ENCODE assay signal across 33 cellular contexts in the genomic region with DNA sequence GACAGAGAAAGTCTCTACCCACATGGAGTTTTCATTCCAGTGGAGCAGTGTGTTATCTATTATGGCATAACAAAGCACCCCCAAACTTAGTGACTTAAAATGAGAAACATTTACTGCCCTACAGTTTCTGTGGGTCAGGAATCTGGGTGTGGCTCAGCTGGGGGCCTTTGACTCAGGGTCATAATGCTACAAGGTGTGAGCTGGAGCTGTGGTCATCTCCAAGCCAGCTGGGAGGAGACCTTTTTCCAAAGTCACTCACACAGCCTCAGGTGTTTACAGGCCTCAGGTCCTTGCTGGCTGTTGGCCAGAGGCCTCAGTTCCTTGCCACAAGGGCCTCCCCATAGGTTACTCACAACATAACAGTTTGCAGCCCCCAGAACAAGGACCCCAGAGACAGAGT.
A peak's percentile ranks its signal among the peaks of the same experiment; 100 is the strongest.
DNase-seq lines count a peak whose midpoint lies in the region; ATAC-seq, FAIRE-seq and TF ChIP-seq lines count a peak whose summit lies in the region.
"Had no signal": no experiment of that assay in that cellular context is flagged by ENCODE, and none has a peak within 500 bp of the region (broad histone marks: within the 10 kb centered on the region; RNA-seq: fewer than 3 reads in every experiment).

No MANE protein-coding gene starts in this region.

- H2AK5ac ChIP-seq in IMR-90 (ENCODE audit: low read depth, low read length) (peak overlapping the region; percentile 25), trophoblast cell (ENCODE audit: low read length) (no peak overlapping the region)

- no peak for ATAC-seq in IMR-90 (ENCODE audit: low read depth)
- ATAC-seq: activated CD4-positive, alpha-beta T cell treated with anti-CD3 and anti-CD28 coated beads for 36 hours; activated naive CD4-positive, alpha-beta T cell treated with anti-CD3 and anti-CD28 coated beads, Interleukin-2, amount 50 U/mL, for 72 hours; GM12878; naive thymus-derived CD4-positive, alpha-beta T cell; sciatic nerve had no signal

- peak overlapping the region; percentile 7 to 38; a peak in 2 of 4 replicates for H4K8ac ChIP-seq in IMR-90 (ENCODE audit: low read depth in 2 of 2, low read length in 2 of 2)
- H4K8ac ChIP-seq in trophoblast cell (ENCODE audit: low read depth, low read length) = no peak overlapping the region

- FAIRE-seq in endothelial cell of umbilical vein (lab: Jason Lieb, UNC) = no peak
- FAIRE-seq: A204.1, bronchial epithelial cell, GM12878 had no signal

- H2BK120ac ChIP-seq in IMR-90 (ENCODE audit: low read depth, low read length) (peak overlapping the region; percentile 67), trophoblast cell (ENCODE audit: insufficient read depth, low read length, poor library complexity) (no peak overlapping the region)

- peak overlapping the region; percentile 55 for H3K18ac ChIP-seq in IMR-90 (ENCODE audit: low read depth, low read length)
- H3K18ac ChIP-seq in trophoblast cell (ENCODE audit: low read length) = no peak overlapping the region

- no peak overlapping the region for H4K12ac ChIP-seq in trophoblast cell (ENCODE audit: low read depth, low read length)

- H3K9me3 ChIP-seq in IMR-90 (ENCODE audit: control insufficient read depth, insufficient read depth, low read length) (no peaks in the 10 kb centered on the region), endothelial cell of umbilical vein (replicated peaks; ENCODE audit: control insufficient read depth, insufficient read depth, low read length) (no peaks in the 10 kb centered on the region), trophoblast cell (ENCODE audit: insufficient read depth, low read depth, low read length) (no peaks in the 10 kb centered on the region)
- H3K9me3 ChIP-seq: Peyer's patch, prostate gland, transverse colon had no signal

- TF ChIP-seq RAD21 in IMR-90 (IDR thresholded peaks at IDR 0.05; ENCODE audit: low read length) = no peak

- no peak overlapping the region for H3K4me3 Mint-ChIP-seq in mesothelial cell of epicardium
- H3K4me3 Mint-ChIP-seq: activated CD4-positive, alpha-beta T cell treated with anti-CD3 and anti-CD28 coated beads for 36 hours; B cell; CD4-positive, alpha-beta memory T cell; H9; naive thymus-derived CD4-positive, alpha-beta T cell had no signal

- H2BK15ac ChIP-seq in IMR-90 (ENCODE audit: low read depth, low read length) = peak overlapping the region; percentile 39; the same call in 1 of the 3 replicates

- dilution Hi-C loops in IMR-90 (cut with HindIII; ENCODE audit: low sequenced_read_pairs, unreplicated experiment) = no loop called here
- dilution Hi-C loops in endothelial cell of umbilical vein (cut with MboI; ENCODE audit: extremely low pct_ligation_motif_present, low sequenced_read_pairs) = no loop called here

- peak overlapping the region; percentile 8; the same call in 1 of the 2 replicates for H2BK20ac ChIP-seq in IMR-90 (ENCODE audit: low read depth, low read length)

- no peak overlapping the region for H3K56ac ChIP-seq in IMR-90 (ENCODE audit: extremely low read depth, insufficient read depth, low read length)

- H3K27ac Mint-ChIP-seq in mesothelial cell of epicardium = no peak overlapping the region
- H3K27ac Mint-ChIP-seq: activated CD4-positive, alpha-beta T cell treated with anti-CD3 and anti-CD28 coated beads for 36 hours; activated naive CD4-positive, alpha-beta T cell treated with anti-CD3 and anti-CD28 coated beads, Interleukin-2, amount 50 U/mL, for 72 hours; activated T-helper 2 cell treated with anti-CD3 and anti-CD28 coated beads, Interferon-gamma antibody, Interleukin-2, Interleukin-4, amounts not matched to agents 10 μg/mL and 5 μg/mL and 100 μg/mL, durations not matched to agents 14 hours and 24 hours and 36 hours; B cell; CD4-positive, alpha-beta memory T cell; H9; naive thymus-derived CD4-positive, alpha-beta T cell had no signal

- peaks cover 12% of the 10 kb centered on the region for H3K9me3 Mint-ChIP-seq in mesothelial cell of epicardium
- H3K9me3 Mint-ChIP-seq: activated T-helper 2 cell treated with anti-CD3 and anti-CD28 coated beads, Interferon-gamma antibody, Interleukin-2, Interleukin-4, amounts not matched to agents 10 μg/mL and 5 μg/mL and 100 μg/mL, durations not matched to agents 14 hours and 24 hours and 36 hours; H9 had no signal

- no peaks in the 10 kb centered on the region for H3K27me3 ChIP-seq in IMR-90 (ENCODE audit: control insufficient read depth, insufficient read depth, low read length)
- H3K27me3 ChIP-seq in endothelial cell of umbilical vein (ENCODE audit: control insufficient read depth in 2 of 2, insufficient read depth in 2 of 2, low read length in 2 of 2) = no peaks in the 10 kb centered on the region
- H3K27me3 ChIP-seq in trophoblast cell (ENCODE audit: insufficient read depth, low read length) = no peaks in the 10 kb centered on the region
- H3K27me3 ChIP-seq: Peyer's patch had no signal

- H4K91ac ChIP-seq in IMR-90 (ENCODE audit: insufficient read depth, low read depth, low read length) (peak overlapping the region; percentile 29; the same call in 1 of the 2 replicates), trophoblast cell (ENCODE audit: low read depth, low read length) (no peak overlapping the region)

- peak overlapping the region; percentile 12 for H2AK9ac ChIP-seq in IMR-90 (replicated peaks; ENCODE audit: low read depth, low read length, poor library complexity)

- H3K27ac ChIP-seq in IMR-90 (ENCODE audit: insufficient read depth, low read length) = no peak overlapping the region
- H3K27ac ChIP-seq in endothelial cell of umbilical vein (ENCODE audit: insufficient read depth, low read depth, low read length) = no peak overlapping the region
- H3K27ac ChIP-seq in trophoblast cell (ENCODE audit: low read depth, low read length) = no peak overlapping the region
- H3K27ac ChIP-seq: Peyer's patch, prostate gland, transverse colon, VCaP had no signal

- H3K36me3 ChIP-seq in IMR-90 (ENCODE audit: control insufficient read depth, insufficient read depth, low read length) (no peaks in the 10 kb centered on the region), endothelial cell of umbilical vein (ENCODE audit: control insufficient read depth in 2 of 2, extremely low read depth in 1 of 2, insufficient read depth in 2 of 2, low read length in 2 of 2) (no peaks in the 10 kb centered on the region), trophoblast cell (ENCODE audit: control insufficient read depth in 1 of 2, insufficient read depth in 2 of 2, low read length in 2 of 2) (no peaks in the 10 kb centered on the region)
- H3K36me3 ChIP-seq: Peyer's patch, prostate gland, transverse colon had no signal

- POLR2A ChIA-PET in IMR-90 (lab: Charles Lee; ENCODE audit: unreplicated experiment) (no interaction called here), endothelial cell of umbilical vein (lab: Charles Lee) (no interaction called here)

- no peaks in the 10 kb centered on the region for H3K36me3 Mint-ChIP-seq in mesothelial cell of epicardium
- H3K36me3 Mint-ChIP-seq: activated naive CD4-positive, alpha-beta T cell treated with anti-CD3 and anti-CD28 coated beads, Interleukin-2, amount 50 U/mL, for 72 hours; CD4-positive, alpha-beta memory T cell; naive thymus-derived CD4-positive, alpha-beta T cell had no signal

- in situ Hi-C loops in IMR-90 (cut with MboI; ENCODE audit: low sequenced_read_pairs) = no loop called here

- H4K5ac ChIP-seq in IMR-90 (ENCODE audit: low read depth, low read length) = peak overlapping the region; percentile 78

- H3K79me1 ChIP-seq in IMR-90 (ENCODE audit: low read depth in 1 of 2, low read length in 2 of 2) (peaks cover 0 to 9% of the 10 kb centered on the region in 2 experiments; a peak in 1 of 4 replicates), trophoblast cell (ENCODE audit: low read length) (no peaks in the 10 kb centered on the region)

- TF ChIP-seq CTCF in IMR-90 (conservative IDR thresholded peaks at IDR 0.05; ENCODE audit: low read depth, low read length) (no peak), endothelial cell of umbilical vein (IDR thresholded peaks at IDR 0.05; ENCODE audit: extremely low read depth in 1 of 2, insufficient read depth in 1 of 2, low read depth in 1 of 2, low read length in 2 of 2) (no peak), mesothelial cell of epicardium (IDR thresholded peaks at IDR 0.05; ENCODE audit: unreplicated experiment) (no peak)

- no peak overlapping the region for H2AFZ ChIP-seq in IMR-90 (replicated peaks; ENCODE audit: low read length, poor library complexity)
- peak overlapping the region; percentile 17 for H2AFZ ChIP-seq in endothelial cell of umbilical vein (ENCODE audit: low read depth, low read length)
- H2AFZ ChIP-seq in trophoblast cell (ENCODE audit: insufficient read depth, low read length, poor library complexity) = no peak overlapping the region

- CTCF ChIA-PET in IMR-90 (lab: Yijun Ruan, JAX) = no interaction called here
- CTCF ChIA-PET in endothelial cell of umbilical vein (lab: Charles Lee) = interaction anchor here (1.0 kb wide), 1 partner anchor 465 kb away, joined by 3 read pairs; no protein-coding TSS in a partner anchor

- H3K79me2 ChIP-seq in endothelial cell of umbilical vein (ENCODE audit: control insufficient read depth, insufficient read depth, low read length) = no peaks in the 10 kb centered on the region
- no peaks in the 10 kb centered on the region for H3K79me2 ChIP-seq in trophoblast cell (ENCODE audit: control insufficient read depth, insufficient read depth, low read length, poor library complexity)

- intact Hi-C loops in IMR-90 (cut with micrococcal nuclease) (no loop called here), endothelial cell of umbilical vein (cut with micrococcal nuclease) (loop anchor here (10.0 kb wide), 2 partner anchors 351 to 981 kb away; no protein-coding TSS in a partner anchor)

- H2BK12ac ChIP-seq in trophoblast cell (ENCODE audit: low read length) = no peak overlapping the region

- H3K9me1 ChIP-seq in IMR-90 (ENCODE audit: insufficient read depth, low read length) (peaks cover 16% of the 10 kb centered on the region), endothelial cell of umbilical vein (replicated peaks; ENCODE audit: control insufficient read depth, extremely low read depth, insufficient read depth, low read length) (no peaks in the 10 kb centered on the region)

- H3K23ac ChIP-seq in IMR-90 (ENCODE audit: low read depth, low read length) = no peak overlapping the region; the same call in 1 of the 2 replicates
- H3K23ac ChIP-seq in trophoblast cell (ENCODE audit: low read length) = no peak overlapping the region

- peak; percentile 28 for DNase-seq in A172 (ENCODE audit: low spot score)
- DNase-seq in IMR-90 = no peak
- no peak for DNase-seq in endothelial cell of umbilical vein (ENCODE audit: low read depth, low spot score)
- peak; percentile 59 to 73 for DNase-seq in trophoblast cell
- no peak for DNase-seq in NCI-H2227 (lab: John Stamatoyannopoulos, UW; ENCODE audit: unreplicated experiment)
- no peak for DNase-seq in mesothelial cell of epicardium (ENCODE audit: low spot score in 2 of 2, unreplicated experiment in 2 of 2)
- no peak for DNase-seq in activated CD4-positive, alpha-beta T cell treated with anti-CD3 and anti-CD28 coated beads, Interleukin-2, amount 50 U/mL, for 48 hours
- no peak for DNase-seq in effector CD8-positive, alpha-beta T cell (lab: John Stamatoyannopoulos, UW)
- DNase-seq: activated CD4-positive, alpha-beta T cell treated with anti-CD3 and anti-CD28 coated beads for 36 hours; activated CD8-positive, alpha-beta memory T cell treated with anti-CD3 and anti-CD28 coated beads for 24 hours; activated T-cell treated with anti-CD3 and anti-CD28 coated beads for 4 hours; CD4-positive, alpha-beta memory T cell; H9; Karpas-422; left ventricle myocardium superior; MV-4-11; naive thymus-derived CD4-positive, alpha-beta T cell; NCI-H1436; NCI-H2081 treated with DMSO at 0.1 percent for 48 hours; NCI-H345; Peyer's patch; SIG-M5; stimulated activated CD4-positive, alpha-beta T cell treated with anti-CD3 and anti-CD28 coated beads, Interleukin-4, amount 100 ng/mL, for 24 hours; transverse colon had no signal

- H3K4me1 ChIP-seq in IMR-90 (ENCODE audit: control insufficient read depth, insufficient read depth, low read length) (peaks cover 20% of the 10 kb centered on the region), endothelial cell of umbilical vein (ENCODE audit: control insufficient read depth, extremely low read depth, insufficient read depth, low read length) (peaks cover 21% of the 10 kb centered on the region), trophoblast cell (ENCODE audit: control insufficient read depth in 1 of 2, insufficient read depth in 2 of 2, low read length in 2 of 2) (no peaks in the 10 kb centered on the region)
- H3K4me1 ChIP-seq: Peyer's patch had no signal

- BruUV-seq in IMR-90 (replicated peaks; lab: Mats Ljungman, UMichigan) (no TSS peak), endothelial cell of umbilical vein (replicated peaks; lab: Mats Ljungman, UMichigan) (TSS peak; percentile 59)

- H3K4me3 ChIP-seq in IMR-90 (ENCODE audit: insufficient read depth, low read depth, low read length) (no peak overlapping the region), endothelial cell of umbilical vein (replicated peaks in 1 of 3; ENCODE audit: insufficient read depth in 1 of 3, low read depth in 1 of 3, low read length in 3 of 3) (no peak overlapping the region), trophoblast cell (ENCODE audit: low read depth, low read length) (no peak overlapping the region)
- H3K4me3 ChIP-seq: GM12878, Peyer's patch, prostate gland, transverse colon had no signal

- H3K4me2 ChIP-seq in IMR-90 (ENCODE audit: low read depth, low read length) (no peak overlapping the region; the same call in 1 of the 2 replicates), endothelial cell of umbilical vein (ENCODE audit: insufficient read depth, low read length) (no peak overlapping the region), trophoblast cell (ENCODE audit: low read length) (no peak overlapping the region)

- peak overlapping the region; percentile 65 for H3K4ac ChIP-seq in IMR-90 (ENCODE audit: low read depth, low read length)
- no peak overlapping the region for H3K4ac ChIP-seq in trophoblast cell (ENCODE audit: low read depth, low read length)

- H3K4me1 Mint-ChIP-seq in mesothelial cell of epicardium = peaks cover 45% of the 10 kb centered on the region
- H3K4me1 Mint-ChIP-seq: activated CD4-positive, alpha-beta T cell treated with anti-CD3 and anti-CD28 coated beads for 36 hours; B cell; CD4-positive, alpha-beta memory T cell; H9; naive thymus-derived CD4-positive, alpha-beta T cell had no signal

- H3K9ac ChIP-seq in IMR-90 (ENCODE audit: low read depth, low read length) (no peak overlapping the region), endothelial cell of umbilical vein (replicated peaks; ENCODE audit: extremely low read depth, insufficient read depth, low read length) (no peak overlapping the region), trophoblast cell (ENCODE audit: low read length) (no peak overlapping the region)

- H3K14ac ChIP-seq in IMR-90 (replicated peaks; ENCODE audit: low read depth, low read length) (peak overlapping the region; percentile 42), trophoblast cell (ENCODE audit: low read length) (no peak overlapping the region)

- H2BK5ac ChIP-seq in IMR-90 (ENCODE audit: low read depth, low read length, poor library complexity, severe bottlenecking) (peak overlapping the region; percentile 74), trophoblast cell (ENCODE audit: low read depth, low read length, poor library complexity) (no peak overlapping the region)

- TF ChIP-seq POLR2A in IMR-90 (IDR thresholded peaks at IDR 0.05; ENCODE audit: low read depth, low read length) (no peak), endothelial cell of umbilical vein (IDR thresholded peaks at IDR 0.05; ENCODE audit: low read depth, low read length) (no peak)

- H3K27me3 Mint-ChIP-seq in mesothelial cell of epicardium (ENCODE audit: low read depth) = no peaks in the 10 kb centered on the region
- H3K27me3 Mint-ChIP-seq: activated CD4-positive, alpha-beta T cell treated with anti-CD3 and anti-CD28 coated beads for 36 hours; B cell had no signal

- H4K20me1 ChIP-seq in IMR-90 (ENCODE audit: insufficient read depth, low read length) (no peaks in the 10 kb centered on the region), endothelial cell of umbilical vein (replicated peaks; ENCODE audit: control insufficient read depth, extremely low read depth, insufficient read depth, low read length) (no peaks in the 10 kb centered on the region)

Comparison
In these comparisons a context has a peak if more than half of its experiments do, and no peak if none do; other contexts are left out.
1. DNase-seq: peak in A172 (single experiment) and trophoblast cell (2 of 2); none in IMR-90 (single experiment), endothelial cell of umbilical vein (single experiment), NCI-H2227 (single experiment), mesothelial cell of epicardium (0 of 2), activated CD4-positive, alpha-beta T cell treated with anti-CD3 and anti-CD28 coated beads, Interleukin-2, amount 50 U/mL, for 48 hours (0 of 2) and effector CD8-positive, alpha-beta T cell (single experiment).